Comparison of ENCODE assay signal across 17 cellular contexts in the genomic region with DNA sequence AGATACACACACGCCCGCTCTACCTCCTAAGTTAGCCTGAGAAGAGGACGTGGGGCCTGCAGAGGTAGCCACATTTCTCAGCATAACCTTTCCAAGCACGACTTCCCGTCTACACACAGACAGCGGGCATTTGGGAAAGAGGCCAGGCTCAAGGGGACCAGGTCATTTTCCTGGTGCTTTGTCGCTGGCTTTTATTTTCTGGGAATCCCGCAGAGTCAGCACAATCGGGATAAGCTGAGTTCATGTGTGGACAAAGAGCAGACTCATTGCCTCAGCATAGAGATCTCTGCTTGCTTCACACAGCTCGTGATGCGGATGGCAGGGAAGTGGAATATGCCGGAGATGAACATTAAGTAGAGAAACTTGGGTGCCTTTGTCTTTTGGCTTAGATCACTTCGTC.
DNase-seq lines count a peak whose midpoint lies in the region; ATAC-seq, FAIRE-seq and TF ChIP-seq lines count a peak whose summit lies in the region.
"Had no signal": no experiment of that assay in that cellular context is flagged by ENCODE, and none has a peak within 500 bp of the region (broad histone marks: within the 10 kb centered on the region; RNA-seq: fewer than 3 reads in every experiment).

No MANE protein-coding gene starts in this region.

- no peaks in the 10 kb centered on the region for H3K36me3 Mint-ChIP-seq in GM23338 (ENCODE audit: low read depth)

- H3K27ac ChIP-seq in GM23338 (ENCODE audit: low read depth) (no peak overlapping the region), HepG2 (ENCODE audit: extremely low read length, insufficient read depth, low read length) (no peak overlapping the region), trophoblast cell (ENCODE audit: low read depth, low read length) (no peak overlapping the region), upper lobe of right lung (no peak overlapping the region)
- H3K27ac ChIP-seq: SK-N-MC had no signal

- peak overlapping the region; percentile 89 for H2BK12ac ChIP-seq in trophoblast cell (ENCODE audit: low read length)

- H3K27me3 ChIP-seq in GM23338 (ENCODE audit: insufficient read depth) (no peaks in the 10 kb centered on the region), HepG2 (ENCODE audit: control insufficient read depth in 1 of 2, insufficient read depth in 2 of 2, low read length in 2 of 2) (peaks cover 0 to 18% of the 10 kb centered on the region in 2 experiments; a peak in 2 of 5 replicates), trophoblast cell (ENCODE audit: insufficient read depth, low read length) (no peaks in the 10 kb centered on the region), upper lobe of right lung (no peaks in the 10 kb centered on the region)

- intact Hi-C loops in HepG2 (cut with micrococcal nuclease; ENCODE audit: unreplicated experiment) (no loop called here), upper lobe of right lung (cut with DNase I) (no loop called here)

- H2BK120ac ChIP-seq in trophoblast cell (ENCODE audit: insufficient read depth, low read length, poor library complexity) = peak overlapping the region; percentile 75

- H3K36me3 ChIP-seq in GM23338 (ENCODE audit: insufficient read depth) (no peaks in the 10 kb centered on the region), HepG2 (replicated peaks in 1 of 2; ENCODE audit: control insufficient read depth in 1 of 2, insufficient read depth in 2 of 2, low read length in 2 of 2) (no peaks in the 10 kb centered on the region), trophoblast cell (ENCODE audit: control insufficient read depth in 1 of 2, insufficient read depth in 2 of 2, low read length in 2 of 2) (no peaks in the 10 kb centered on the region), upper lobe of right lung (no peaks in the 10 kb centered on the region)

- no peak overlapping the region for H2BK5ac ChIP-seq in trophoblast cell (ENCODE audit: low read depth, low read length, poor library complexity)

- H3K4me3 Mint-ChIP-seq in GM23338 = no peak overlapping the region

- WGBS in HepG2 (ENCODE audit: low lambda C conversion rate) = 44% methylated on average over 13 of the region's 13 CpGs
- no CpG with 5 or more reads among the region's 13 CpGs for WGBS in trophoblast cell (ENCODE audit: extremely low coverage, insufficient coverage, insufficient read length)

- CTCF ChIA-PET in HepG2 (lab: Yijun Ruan, JAX; ENCODE audit: low intra/inter-chr PET ratio, low total read pairs) = no interaction called here

- no peak for DNase-seq in GM23338 (ENCODE audit: low spot score)
- DNase-seq in choroid plexus epithelial cell (ENCODE audit: low read depth) = peak; percentile 4
- DNase-seq in HepG2 (ENCODE audit: low spot score) = no peak
- no peak for DNase-seq in trophoblast cell
- no peak for DNase-seq in erythroblast (lab: John Stamatoyannopoulos, UW)
- DNase-seq in activated gamma-delta T cell (lab: John Stamatoyannopoulos, UW) = no peak
- DNase-seq in NCI-H2081 (lab: John Stamatoyannopoulos, UW) = no peak
- no peak for DNase-seq in upper lobe of right lung
- DNase-seq: DMS79 treated with DMSO at 0.1 percent for 48 hours, HCEC 1CT, KBM-7, NCI-H1694 treated with DMSO at 0.1 percent for 48 hours, NCI-H2227 treated with DMSO at 0.1 percent for 48 hours, NCI-H524, SHP77 had no signal

- H3K9me3 ChIP-seq in HepG2 (ENCODE audit: low read length) = no peaks in the 10 kb centered on the region
- no peaks in the 10 kb centered on the region for H3K9me3 ChIP-seq in trophoblast cell (ENCODE audit: insufficient read depth, low read depth, low read length)
- H3K9me3 ChIP-seq in upper lobe of right lung = no peaks in the 10 kb centered on the region

- H3K4ac ChIP-seq in trophoblast cell (ENCODE audit: low read depth, low read length) = no peak overlapping the region

- H3K4me1 Mint-ChIP-seq in GM23338 = peaks cover 26% of the 10 kb centered on the region; the same call in 2 of the 3 replicates

- no peaks in the 10 kb centered on the region for H3K9me3 Mint-ChIP-seq in GM23338

- no peaks in the 10 kb centered on the region for H3K27me3 Mint-ChIP-seq in GM23338 (ENCODE audit: insufficient read depth, low read depth, poor library complexity)

- H2AFZ ChIP-seq in GM23338 (peak overlapping the region; percentile 79; the same call in 1 of the 2 replicates), HepG2 (ENCODE audit: low read length) (no peak overlapping the region), trophoblast cell (ENCODE audit: insufficient read depth, low read length, poor library complexity) (peak overlapping the region; percentile 4)

- peak overlapping the region; percentile 74 for H4K91ac ChIP-seq in trophoblast cell (ENCODE audit: low read depth, low read length)

- in situ Hi-C loops in HepG2 (cut with HindIII; ENCODE audit: extremely low pct_ligation_motif_present, low pct_unique_long_range_greater_than_20kb) = no loop called here

- no peaks in the 10 kb centered on the region for H3K9me2 ChIP-seq in GM23338 (ENCODE audit: insufficient read depth)

- H3K4me1 ChIP-seq in GM23338 (ENCODE audit: insufficient read depth) (0 out of 2 replicates have a peak, but pooled peaks cover 5% of the 10 kb centered on the region), HepG2 (ENCODE audit: insufficient read depth, low read length) (peaks cover 16% of the 10 kb centered on the region), trophoblast cell (ENCODE audit: control insufficient read depth in 1 of 2, insufficient read depth in 2 of 2, low read length in 2 of 2) (peaks cover 12 to 20% of the 10 kb centered on the region in 2 experiments), upper lobe of right lung (no peaks in the 10 kb centered on the region)

- no peak overlapping the region for H4K12ac ChIP-seq in trophoblast cell (ENCODE audit: low read depth, low read length)

- H3K4me2 ChIP-seq in GM23338 (no peak overlapping the region), HepG2 (ENCODE audit: low read depth, low read length) (no peak overlapping the region), trophoblast cell (ENCODE audit: low read length) (no peak overlapping the region)

- H4K8ac ChIP-seq in trophoblast cell (ENCODE audit: low read depth, low read length) = peak overlapping the region; percentile 47

- POLR2A ChIA-PET in HepG2 (lab: Yijun Ruan, JAX) = no interaction called here

- TF ChIP-seq CTCF in GM23338 (conservative IDR thresholded peaks at IDR 0.05; ENCODE audit: low read depth in 2 of 2) (no peak), choroid plexus epithelial cell (conservative IDR thresholded peaks at IDR 0.05; ENCODE audit: low read depth, low read length) (no peak), HepG2 (CRISPR knock-in tag; IDR thresholded peaks at IDR 0.05) (no peak), upper lobe of right lung (IDR thresholded peaks at IDR 0.05) (no peak)

- no peaks in the 10 kb centered on the region for H3K79me2 ChIP-seq in GM23338 (replicated peaks; ENCODE audit: insufficient read depth)
- no peaks in the 10 kb centered on the region for H3K79me2 ChIP-seq in HepG2 (ENCODE audit: insufficient read depth, low read length)
- H3K79me2 ChIP-seq in trophoblast cell (ENCODE audit: control insufficient read depth, insufficient read depth, low read length, poor library complexity) = no peaks in the 10 kb centered on the region

- no TSS peak for BruUV-seq in HepG2 (replicated peaks; lab: Mats Ljungman, UMichigan)

- no peak for FAIRE-seq in HepG2 (lab: Jason Lieb, UNC)
- FAIRE-seq: A204.1 had no signal

- TF ChIP-seq POLR2A in HepG2 (IDR thresholded peaks at IDR 0.05; ENCODE audit: insufficient read depth in 1 of 2, low read depth in 2 of 2, low read length in 2 of 2) (no peak), erythroblast (IDR thresholded peaks at IDR 0.05; ENCODE audit: low read length) (no peak)

- ATAC-seq in GM23338 (peak; percentile 34; the same call in 2 of the 3 replicates), HepG2 (no peak; the same call in 1 of the 3 replicates), upper lobe of right lung (no peak)

- H3K4me3 ChIP-seq in GM23338 (no peak overlapping the region), choroid plexus epithelial cell (ENCODE audit: low read depth, low read length) (no peak overlapping the region), HepG2 (replicated peaks in 1 of 3; ENCODE audit: insufficient read depth in 1 of 3, low read depth in 2 of 3, low read length in 3 of 3) (no peak overlapping the region), trophoblast cell (ENCODE audit: low read depth, low read length) (no peak overlapping the region), upper lobe of right lung (no peak overlapping the region)
- H3K4me3 ChIP-seq: SK-N-MC had no signal

- no peak overlapping the region for H3K23ac ChIP-seq in trophoblast cell (ENCODE audit: low read length)

- no peak overlapping the region for H3K27ac Mint-ChIP-seq in GM23338

- H2AK5ac ChIP-seq in trophoblast cell (ENCODE audit: low read length) = no peak overlapping the region

- peak overlapping the region; percentile 30 for H3K14ac ChIP-seq in trophoblast cell (ENCODE audit: low read length)

- peaks cover 15% of the 10 kb centered on the region for H3K79me1 ChIP-seq in trophoblast cell (ENCODE audit: low read length)

- H3K9ac ChIP-seq in HepG2 (ENCODE audit: insufficient read depth, low read depth, low read length) = no peak overlapping the region
- no peak overlapping the region for H3K9ac ChIP-seq in trophoblast cell (ENCODE audit: low read length)

- no peak for TF ChIP-seq RAD21 in HepG2 (CRISPR knock-in tag; IDR thresholded peaks at IDR 0.05)

- TF ChIP-seq EP300 in HepG2 (IDR thresholded peaks at IDR 0.05; ENCODE audit: low read depth in 2 of 2, low read length in 2 of 2) (no peak), HepG2 (CRISPR knock-in tag; IDR thresholded peaks at IDR 0.05; ENCODE audit: borderline replicate concordance) (no peak)

- H3F3A ChIP-seq in GM23338 (replicated peaks; ENCODE audit: low read depth) = no peaks in the 10 kb centered on the region

- H3K18ac ChIP-seq in trophoblast cell (ENCODE audit: low read length) = peak overlapping the region; percentile 55

- H4K20me1 ChIP-seq in GM23338 (replicated peaks; ENCODE audit: insufficient read depth) (no peaks in the 10 kb centered on the region), HepG2 (ENCODE audit: insufficient read depth, low read length) (no peaks in the 10 kb centered on the region)

TF ChIP-seq in GM23338, 12 proteins besides CTCF, POLR2A, EP300 and RAD21:
- TF ChIP-seq CREB1 (CRISPR knock-in tag; IDR thresholded peaks at IDR 0.05; ENCODE audit: low read depth) (no peak), STAT1 (IDR thresholded peaks at IDR 0.05; ENCODE audit: unreplicated experiment) (no peak)

TF ChIP-seq in HepG2, 621 proteins besides CTCF, POLR2A, EP300 and RAD21:
- peak; percentile 96 to 97 for TF ChIP-seq MAFK (conservative IDR thresholded peaks at IDR 0.05 in 1 of 2, IDR thresholded peaks at IDR 0.05 in 1 of 2; ENCODE audit: low read length in 2 of 2)
- TF ChIP-seq MAFF (IDR thresholded peaks at IDR 0.05; ENCODE audit: low read depth, low read length) = peak; percentile 97
- TF ChIP-seq CENPX (CRISPR knock-in tag; IDR thresholded peaks at IDR 0.05) = no peak
- no peak for TF ChIP-seq MED8 (CRISPR knock-in tag; IDR thresholded peaks at IDR 0.05; ENCODE audit: insufficient replicate concordance)
- TF ChIP-seq GABPA (IDR thresholded peaks at IDR 0.05; ENCODE audit: low read depth, low read length) = no peak
- no peak for TF ChIP-seq GABPA (CRISPR knock-in tag; IDR thresholded peaks at IDR 0.05; ENCODE audit: low read depth)
